Comparison of ENCODE assay signal across 20 cellular contexts in the genomic region with DNA sequence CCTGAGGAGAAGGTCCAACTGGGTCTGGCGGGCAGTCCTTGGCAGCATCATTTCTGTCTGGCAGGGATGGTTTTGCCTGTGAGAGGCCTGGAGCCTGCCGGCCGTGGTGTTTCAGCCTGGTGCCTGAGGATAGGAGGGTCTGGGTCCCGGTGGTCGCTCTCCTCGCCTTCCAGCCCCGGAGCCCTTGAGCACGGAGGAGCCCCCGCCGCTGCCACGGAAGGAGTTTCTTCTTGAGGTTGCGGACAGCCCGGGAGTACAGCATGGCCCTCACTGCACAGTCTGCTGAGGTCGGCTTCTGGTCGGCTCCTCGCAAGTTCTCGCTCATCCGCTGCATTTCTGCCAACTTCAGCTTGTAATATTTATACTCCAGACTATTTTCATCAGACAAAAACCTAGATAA. TPM values are rescaled to one million over a fixed set of nuclear protein-coding genes. Genes with fewer than 3 reads are reported as not detected.
DNase-seq lines count a peak whose midpoint lies in the region; ATAC-seq, FAIRE-seq and TF ChIP-seq lines count a peak whose summit lies in the region.
"Had no signal": no experiment of that assay in that cellular context is flagged by ENCODE, and none has a peak within 500 bp of the region (broad histone marks: within the 10 kb centered on the region; RNA-seq: fewer than 3 reads in every experiment).

No MANE protein-coding gene starts in this region.

- TF ChIP-seq CTCF in HepG2 (CRISPR knock-in tag; IDR thresholded peaks at IDR 0.05) (no peak), right lobe of liver (IDR thresholded peaks at IDR 0.05) (no peak), RWPE1 (conservative IDR thresholded peaks at IDR 0.05; ENCODE audit: low read depth) (no peak), K562 (IDR thresholded peaks at IDR 0.05 in 2 of 3, conservative IDR thresholded peaks at IDR 0.05 in 1 of 3; ENCODE audit: insufficient read depth in 2 of 3, low read depth in 1 of 3, low read length in 3 of 3) (no peak)

- peak overlapping the region; percentile 78 to 90 (median 86) for H3K27ac Mint-ChIP-seq in immature natural killer cell
- H3K27ac Mint-ChIP-seq: CD4-positive, alpha-beta memory T cell had no signal

- no peak overlapping the region for H3K27ac ChIP-seq in HepG2 (ENCODE audit: extremely low read length, insufficient read depth, low read length)
- no peak overlapping the region for H3K27ac ChIP-seq in right lobe of liver
- peak overlapping the region; percentile 54 for H3K27ac ChIP-seq in RWPE1
- no peak overlapping the region for H3K27ac ChIP-seq in K562 (ENCODE audit: extremely low read depth, low read depth, low read length)

- H4K20me1 ChIP-seq in HepG2 (ENCODE audit: insufficient read depth, low read length), result no peaks in the 10 kb centered on the region
- H4K20me1 ChIP-seq in K562 (replicated peaks; ENCODE audit: control insufficient read depth, insufficient read depth, low read length), result peaks cover 3% of the 10 kb centered on the region; the same call in 1 of the 2 replicates

- H3K9me3 ChIP-seq in HepG2 (ENCODE audit: low read length) (no peaks in the 10 kb centered on the region), right lobe of liver (no peaks in the 10 kb centered on the region), K562 (replicated peaks; ENCODE audit: control insufficient read depth, insufficient read depth, low read depth, low read length) (no peaks in the 10 kb centered on the region)
- H3K9me3 ChIP-seq: HAP-1 had no signal

- H3K4me2 ChIP-seq in HepG2 (ENCODE audit: low read depth, low read length), result no peak overlapping the region
- no peak overlapping the region for H3K4me2 ChIP-seq in K562 (ENCODE audit: insufficient read depth, low read length)

- in situ Hi-C loops in HepG2 (cut with HindIII; ENCODE audit: extremely low pct_ligation_motif_present, low pct_unique_long_range_greater_than_20kb), result no loop called here
- in situ Hi-C loops in K562 (cut with MboI), result no loop called here

- H3K36me3 Mint-ChIP-seq in immature natural killer cell, result peaks cover 12 to 55% (median 33%) of the 10 kb centered on the region in 3 donors

- DNase-seq in HepG2 (ENCODE audit: low spot score) (no peak), right lobe of liver (no peak), RWPE1 (ENCODE audit: low spot score) (no peak), K562 (ENCODE audit: extremely low read depth in 1 of 4, low spot score in 3 of 4) (no peak), immature natural killer cell (no peak), mucosa of gallbladder (ENCODE audit: low spot score) (no peak)
- DNase-seq: C1 segment of cervical spinal cord; Calu3; CD4-positive, alpha-beta memory T cell; COR-L47; DMS53; DMS79 treated with DMSO at 0.1 percent for 48 hours; GF-D8; GOT3; HFFc6 had no signal

- TF ChIP-seq RAD21 in HepG2 (CRISPR knock-in tag; IDR thresholded peaks at IDR 0.05) (no peak), K562 (CRISPR knock-in tag; conservative IDR thresholded peaks at IDR 0.05 in 1 of 2, IDR thresholded peaks at IDR 0.05 in 1 of 2) (no peak)

- peaks cover 0 to 5% (median 5%) of the 10 kb centered on the region in 3 donors for H3K27me3 Mint-ChIP-seq in immature natural killer cell (ENCODE audit: low read depth in 3 of 3)
- H3K27me3 Mint-ChIP-seq: CD4-positive, alpha-beta memory T cell had no signal

- H3K9me3 Mint-ChIP-seq in immature natural killer cell, result no peaks in the 10 kb centered on the region
- H3K9me3 Mint-ChIP-seq: CD4-positive, alpha-beta memory T cell; HFFc6 had no signal

- ATAC-seq in HepG2 (no peak), right lobe of liver (no peak), K562 (no peak), HG03045 (IDR thresholded peaks at IDR 0.05; ENCODE audit: unreplicated experiment) (no peak)

- intact Hi-C loops in HepG2 (cut with micrococcal nuclease; ENCODE audit: unreplicated experiment) (no loop called here), right lobe of liver (cut with DNase I) (no loop called here), K562 (cut with micrococcal nuclease) (no loop called here)

- H3K79me2 ChIP-seq in HepG2 (ENCODE audit: insufficient read depth, low read length) (no peaks in the 10 kb centered on the region), K562 (ENCODE audit: control insufficient read depth, insufficient read depth, low read length) (0 out of 3 replicates have a peak, but pooled peaks cover 4% of the 10 kb centered on the region)

- POLR2A ChIA-PET in HepG2 (lab: Yijun Ruan, JAX) (no interaction called here), RWPE1 (lab: Yijun Ruan, JAX; ENCODE audit: low non-redundant PET) (no interaction called here), K562 (lab: Yijun Ruan, JAX) (interaction anchor here (0.6 to 1.5 kb wide), 4 partner anchors 9 to 134 kb away, joined by 3 to 4 read pairs (median 3); no protein-coding TSS in a partner anchor)

- WGBS in HepG2 (ENCODE audit: low lambda C conversion rate), result 95% methylated on average over 12 of the region's 18 CpGs
- WGBS in right lobe of liver (ENCODE audit: insufficient coverage, low coverage, low lambda C conversion rate, missing lambda C conversion rate), result 91% methylated on average over 4 of the region's 18 CpGs
- WGBS in K562 (ENCODE audit: insufficient coverage, low coverage, missing lambda C conversion rate), result 96% methylated on average over 14 of the region's 18 CpGs

- CTCF ChIA-PET in HepG2 (lab: Yijun Ruan, JAX; ENCODE audit: low intra/inter-chr PET ratio, low total read pairs) (no interaction called here), RWPE1 (lab: Yijun Ruan, JAX) (no interaction called here), K562 (lab: Yijun Ruan, JAX; ENCODE audit: low intra/inter-chr PET ratio) (no interaction called here)

- H3K27me3 ChIP-seq in HepG2 (ENCODE audit: control insufficient read depth in 1 of 2, insufficient read depth in 2 of 2, low read length in 2 of 2), result no peaks in the 10 kb centered on the region
- H3K27me3 ChIP-seq in right lobe of liver, result no peaks in the 10 kb centered on the region
- H3K27me3 ChIP-seq in K562 (ENCODE audit: control insufficient read depth in 2 of 2, insufficient read depth in 2 of 2, low read length in 2 of 2), result no peaks in the 10 kb centered on the region

- BruUV-seq in HepG2 (replicated peaks; lab: Mats Ljungman, UMichigan), result no TSS peak
- BruUV-seq in K562 (replicated peaks; lab: Mats Ljungman, UMichigan), result no TSS peak

- H3K4me1 ChIP-seq in HepG2 (ENCODE audit: insufficient read depth, low read length) (no peaks in the 10 kb centered on the region), right lobe of liver (no peaks in the 10 kb centered on the region), K562 (replicated peaks in 1 of 2; ENCODE audit: control insufficient read depth in 2 of 2, insufficient read depth in 2 of 2, low read length in 2 of 2) (no peaks in the 10 kb centered on the region)
- H3K4me1 ChIP-seq: HAP-1 had no signal

- no peak overlapping the region for H3K4me3 Mint-ChIP-seq in immature natural killer cell
- H3K4me3 Mint-ChIP-seq: CD4-positive, alpha-beta memory T cell; HFFc6 had no signal

- peaks cover 4% of the 10 kb centered on the region for H3K9me1 ChIP-seq in K562 (ENCODE audit: control insufficient read depth, insufficient read depth, low read length)

- no peak for TF ChIP-seq EP300 in HepG2 (IDR thresholded peaks at IDR 0.05; ENCODE audit: low read depth in 2 of 2, low read length in 2 of 2)
- no peak for TF ChIP-seq EP300 in HepG2 (CRISPR knock-in tag; IDR thresholded peaks at IDR 0.05; ENCODE audit: borderline replicate concordance)
- no peak for TF ChIP-seq EP300 in K562 (IDR thresholded peaks at IDR 0.05; ENCODE audit: low read length)

- peaks cover 18 to 32% of the 10 kb centered on the region in 2 donors for H3K4me1 Mint-ChIP-seq in immature natural killer cell

- H3K36me3 ChIP-seq in HepG2 (replicated peaks in 1 of 2; ENCODE audit: control insufficient read depth in 1 of 2, insufficient read depth in 2 of 2, low read length in 2 of 2), result peaks cover 29 to 82% of the 10 kb centered on the region in 2 experiments
- H3K36me3 ChIP-seq in right lobe of liver, result peaks cover 0 to 66% (median 33%) of the 10 kb centered on the region in 4 donors
- peaks cover 94% of the 10 kb centered on the region for H3K36me3 ChIP-seq in K562 (ENCODE audit: control insufficient read depth, insufficient read depth, low read length)

- H2AFZ ChIP-seq in HepG2 (ENCODE audit: low read length) (no peak overlapping the region), K562 (ENCODE audit: low read depth, low read length) (no peak overlapping the region)

- H3K9ac ChIP-seq in HepG2 (ENCODE audit: insufficient read depth, low read depth, low read length), result no peak overlapping the region
- no peak overlapping the region for H3K9ac ChIP-seq in K562 (ENCODE audit: insufficient read depth in 1 of 2, low read depth in 2 of 2, low read length in 2 of 2)

- no peak overlapping the region for H3K4me3 ChIP-seq in HepG2 (replicated peaks in 1 of 3; ENCODE audit: insufficient read depth in 1 of 3, low read depth in 2 of 3, low read length in 3 of 3)
- H3K4me3 ChIP-seq in right lobe of liver, result no peak overlapping the region
- no peak overlapping the region for H3K4me3 ChIP-seq in K562
- H3K4me3 ChIP-seq: HAP-1 had no signal

- TF ChIP-seq POLR2A in HepG2 (IDR thresholded peaks at IDR 0.05; ENCODE audit: insufficient read depth in 1 of 2, low read depth in 2 of 2, low read length in 2 of 2) (no peak), right lobe of liver (IDR thresholded peaks at IDR 0.05) (no peak), K562 (conservative IDR thresholded peaks at IDR 0.05) (no peak)

- FAIRE-seq in HepG2 (lab: Jason Lieb, UNC) (no peak), K562 (lab: Jason Lieb, UNC) (no peak)
- FAIRE-seq: GM12891, GM18507, H54 had no signal

RNA-seq across cellular contexts. Expression of gene SUGP2, which starts 23.4 kb away (rescaled TPM):
- total RNA-seq in HepG2 (2016; rRNA removed; fragmentation: Illumina TruSeq; extraction: Trizol), result 32.3 and 40.6 TPM in 2 replicates
- 8.1 and 8.7 TPM in 2 replicates for total RNA-seq in HepG2 (2016; cell fraction: cytosol; rRNA removed; fragmentation: Illumina TruSeq; extraction: Trizol; ENCODE audit: low read depth)
- total RNA-seq in HepG2 (2016; cell fraction: insoluble cytoplasmic fraction; rRNA removed; fragmentation: Illumina TruSeq; extraction: Trizol), result 29.8 and 39.5 TPM in 2 replicates
- total RNA-seq in HepG2 (2016; cell fraction: membrane; rRNA removed; fragmentation: Illumina TruSeq; extraction: Trizol), result 16.1 and 16.4 TPM in 2 replicates
- 43.7 and 52.4 TPM in 2 replicates for total RNA-seq in HepG2 (2016; cell fraction: nucleus; rRNA removed; fragmentation: Illumina TruSeq; extraction: Trizol)
- polyA plus RNA-seq in HepG2 (2011; rRNA removed), result 57.7 and 63.4 TPM in 2 replicates
- 18.7 and 22.9 TPM in 2 replicates for polyA plus RNA-seq in HepG2 (2011; cell fraction: cytosol; rRNA removed)
- polyA plus RNA-seq in HepG2 (2011; cell fraction: nucleus; rRNA removed), result 189 and 204 TPM in 2 replicates
- polyA plus RNA-seq in HepG2 (2012), result 38.0 and 52.7 TPM in 2 replicates
- 3.7 and 4.4 TPM in 2 replicates for polyA plus RNA-seq in HepG2 (2016; cell fraction: cytosol; fragmentation: Illumina TruSeq; extraction: Trizol; ENCODE audit: low read depth)
- 29.6 and 32.8 TPM in 2 replicates for polyA plus RNA-seq in HepG2 (2016; cell fraction: insoluble cytoplasmic fraction; fragmentation: Illumina TruSeq; extraction: Trizol; ENCODE audit: low read depth)
- 7.8 and 9.8 TPM in 2 replicates for polyA plus RNA-seq in HepG2 (2016; cell fraction: membrane; fragmentation: Illumina TruSeq; extraction: Trizol; ENCODE audit: low read depth)
- 163 and 186 TPM in 2 replicates for polyA plus RNA-seq in HepG2 (2016; cell fraction: nucleus; fragmentation: Illumina TruSeq; extraction: Trizol; ENCODE audit: insufficient read depth, low read depth)
- 19.2 and 29.3 TPM in 2 replicates for polyA minus RNA-seq in HepG2 (2011; rRNA and poly(A)+ RNA removed; ENCODE audit: low replicate concordance)
- polyA minus RNA-seq in HepG2 (2011; cell fraction: cytosol; rRNA and poly(A)+ RNA removed), result 10.2 and 13.3 TPM in 2 replicates
- 62.1 and 68.9 TPM in 2 replicates for polyA minus RNA-seq in HepG2 (2011; cell fraction: nucleus; rRNA and poly(A)+ RNA removed)
- 10 to 100 TPM; 17.4 to 36.4 (median 30.0) TPM for total RNA-seq in right lobe of liver
- total RNA-seq in K562 (2011; cell fraction: chromatin; rRNA removed; ENCODE audit: low replicate concordance), result 383 and 414 TPM in 2 replicates
- 210 and 215 TPM in 2 replicates for total RNA-seq in K562 (2011; cell fraction: nucleolus; rRNA removed)
- total RNA-seq in K562 (2011; cell fraction: nucleoplasm; rRNA removed), result 214 and 219 TPM in 2 replicates
- total RNA-seq in K562 (2014; rRNA removed), result 50.6 and 61.7 TPM in 2 replicates
- 63.1 and 70.8 TPM in 2 replicates for total RNA-seq in K562 (2014; rRNA removed; fragmentation: Illumina TruSeq; extraction: Trizol)
- total RNA-seq in K562 (2015; rRNA removed; fragmentation: Illumina TruSeq; extraction: Trizol), result 60.5 and 61.8 TPM in 2 replicates
- total RNA-seq in K562 (2021), result 96.4 and 97.5 TPM in 2 replicates
- 101 and 135 TPM in 2 replicates for polyA plus RNA-seq in K562 (2011; rRNA removed)
- 49.7 and 83.6 TPM in 2 replicates for polyA plus RNA-seq in K562 (2011; cell fraction: cytosol; rRNA removed)
- 318 and 368 TPM in 2 replicates for polyA plus RNA-seq in K562 (2011; cell fraction: nucleus; rRNA removed)
- 73.8 and 103 TPM in 2 replicates for polyA plus RNA-seq in K562 (2012)
- 82.8 and 89.9 TPM in 2 replicates for polyA plus RNA-seq in K562 (2014; fragmentation: Illumina TruSeq; extraction: Trizol)
- 10 to 100 TPM; 13.1 to 22.6 TPM for polyA plus RNA-seq in K562 (2014; fragmentation: Nextera tagmentation; extraction: Ambion mirVana)
- 93.0 and 120 TPM in 2 replicates for polyA plus RNA-seq in K562 (2014; rRNA removed)
- 58.5 and 77.2 TPM in 2 replicates for polyA minus RNA-seq in K562 (2011; rRNA and poly(A)+ RNA removed)
- 32.1 and 32.5 TPM in 2 replicates for polyA minus RNA-seq in K562 (2011; cell fraction: cytosol; rRNA and poly(A)+ RNA removed)
- 80.9 and 135 TPM in 2 replicates for polyA minus RNA-seq in K562 (2011; cell fraction: nucleus; rRNA and poly(A)+ RNA removed)
- 10 to 100 TPM in 1 of 3 donors, 1 to 10 TPM in 2; 7.4 to 19.4 (median 7.9) TPM for polyA plus RNA-seq in immature natural killer cell
- total RNA-seq in mucosa of gallbladder, result 69.8 TPM

RNA-seq across cellular contexts. Expression of gene ARMC6, which starts 23.5 kb away (rescaled TPM):
- total RNA-seq in HepG2 (2016; rRNA removed; fragmentation: Illumina TruSeq; extraction: Trizol) (36.8 and 42.7 TPM in 2 replicates), right lobe of liver (10 to 100 TPM; 19.3 to 64.8 (median 41.4) TPM), K562 (2014; rRNA removed) (93.4 and 116 TPM in 2 replicates), K562 (2014; rRNA removed; fragmentation: Illumina TruSeq; extraction: Trizol) (25.9 and 40.9 TPM in 2 replicates), K562 (2015; rRNA removed; fragmentation: Illumina TruSeq; extraction: Trizol) (62.3 and 63.9 TPM in 2 replicates), K562 (2021) (69.2 and 73.4 TPM in 2 replicates), mucosa of gallbladder (19.5 TPM)
- 11.2 and 13.0 TPM in 2 replicates for total RNA-seq in HepG2 (2016; cell fraction: cytosol; rRNA removed; fragmentation: Illumina TruSeq; extraction: Trizol; ENCODE audit: low read depth)
- 37.7 and 38.3 TPM in 2 replicates for total RNA-seq in HepG2 (2016; cell fraction: insoluble cytoplasmic fraction; rRNA removed; fragmentation: Illumina TruSeq; extraction: Trizol)
- 20.4 and 23.6 TPM in 2 replicates for total RNA-seq in HepG2 (2016; cell fraction: membrane; rRNA removed; fragmentation: Illumina TruSeq; extraction: Trizol)
- total RNA-seq in HepG2 (2016; cell fraction: nucleus; rRNA removed; fragmentation: Illumina TruSeq; extraction: Trizol), result 17.5 and 23.9 TPM in 2 replicates
- polyA plus RNA-seq in HepG2 (2011; rRNA removed) (16.2 and 24.6 TPM in 2 replicates), K562 (2011; rRNA removed) (38.1 and 47.1 TPM in 2 replicates), K562 (2014; fragmentation: Illumina TruSeq; extraction: Trizol) (63.6 and 75.5 TPM in 2 replicates), K562 (2014; fragmentation: Nextera tagmentation; extraction: Ambion mirVana) (1 to 10 TPM; 2.1 to 5.4 TPM), K562 (2014; rRNA removed) (65.4 and 76.3 TPM in 2 replicates), immature natural killer cell (10 to 100 TPM; 45.8 to 58.4 (median 49.9) TPM)
- polyA plus RNA-seq in HepG2 (2011; cell fraction: cytosol; rRNA removed), result 16.9 and 25.0 TPM in 2 replicates
- polyA plus RNA-seq in HepG2 (2011; cell fraction: nucleus; rRNA removed), result 44.8 and 46.0 TPM in 2 replicates
- polyA plus RNA-seq in HepG2 (2012), result 14.8 and 16.9 TPM in 2 replicates
- 10.0 and 10.8 TPM in 2 replicates for polyA plus RNA-seq in HepG2 (2016; cell fraction: cytosol; fragmentation: Illumina TruSeq; extraction: Trizol; ENCODE audit: low read depth)
- 33.4 and 39.5 TPM in 2 replicates for polyA plus RNA-seq in HepG2 (2016; cell fraction: insoluble cytoplasmic fraction; fragmentation: Illumina TruSeq; extraction: Trizol; ENCODE audit: low read depth)
- polyA plus RNA-seq in HepG2 (2016; cell fraction: membrane; fragmentation: Illumina TruSeq; extraction: Trizol; ENCODE audit: low read depth), result 14.7 and 16.1 TPM in 2 replicates
- polyA plus RNA-seq in HepG2 (2016; cell fraction: nucleus; fragmentation: Illumina TruSeq; extraction: Trizol; ENCODE audit: insufficient read depth, low read depth), result 37.5 and 39.9 TPM in 2 replicates
- polyA minus RNA-seq in HepG2 (2011; rRNA and poly(A)+ RNA removed; ENCODE audit: low replicate concordance), result 71.3 and 80.9 TPM in 2 replicates
- polyA minus RNA-seq in HepG2 (2011; cell fraction: cytosol; rRNA and poly(A)+ RNA removed), result 18.4 and 19.4 TPM in 2 replicates
- polyA minus RNA-seq in HepG2 (2011; cell fraction: nucleus; rRNA and poly(A)+ RNA removed), result 14.0 and 15.2 TPM in 2 replicates
- 30.4 and 88.7 TPM in 2 replicates for total RNA-seq in K562 (2011; cell fraction: chromatin; rRNA removed; ENCODE audit: low replicate concordance)
- 63.9 and 75.1 TPM in 2 replicates for total RNA-seq in K562 (2011; cell fraction: nucleolus; rRNA removed)
- 40.5 and 41.2 TPM in 2 replicates for total RNA-seq in K562 (2011; cell fraction: nucleoplasm; rRNA removed)
- polyA plus RNA-seq in K562 (2011; cell fraction: cytosol; rRNA removed), result 48.2 and 88.3 TPM in 2 replicates
- polyA plus RNA-seq in K562 (2011; cell fraction: nucleus; rRNA removed), result 48.6 and 65.2 TPM in 2 replicates
- 53.4 and 54.5 TPM in 2 replicates for polyA plus RNA-seq in K562 (2012)
- polyA minus RNA-seq in K562 (2011; rRNA and poly(A)+ RNA removed), result 23.4 and 39.5 TPM in 2 replicates
- 50.9 and 61.3 TPM in 2 replicates for polyA minus RNA-seq in K562 (2011; cell fraction: cytosol; rRNA and poly(A)+ RNA removed)
- 25.5 and 25.7 TPM in 2 replicates for polyA minus RNA-seq in K562 (2011; cell fraction: nucleus; rRNA and poly(A)+ RNA removed)

RNA-seq across cellular contexts. Expression of gene SLC25A42, which starts 53.8 kb away (rescaled TPM):
- total RNA-seq in HepG2 (2016; rRNA removed; fragmentation: Illumina TruSeq; extraction: Trizol) (13.5 and 18.3 TPM in 2 replicates), right lobe of liver (10 to 100 TPM; 20.7 to 80.7 (median 69.7) TPM), K562 (2014; rRNA removed) (14.1 and 15.1 TPM in 2 replicates), K562 (2014; rRNA removed; fragmentation: Illumina TruSeq; extraction: Trizol) (7.9 and 10.5 TPM in 2 replicates), K562 (2015; rRNA removed; fragmentation: Illumina TruSeq; extraction: Trizol) (8.7 and 9.9 TPM in 2 replicates), K562 (2021) (30.2 and 32.2 TPM in 2 replicates), mucosa of gallbladder (10.5 TPM)
- total RNA-seq in HepG2 (2016; cell fraction: cytosol; rRNA removed; fragmentation: Illumina TruSeq; extraction: Trizol; ENCODE audit: low read depth), result 7.8 and 11.9 TPM in 2 replicates
- 11.8 and 19.3 TPM in 2 replicates for total RNA-seq in HepG2 (2016; cell fraction: insoluble cytoplasmic fraction; rRNA removed; fragmentation: Illumina TruSeq; extraction: Trizol)
- total RNA-seq in HepG2 (2016; cell fraction: membrane; rRNA removed; fragmentation: Illumina TruSeq; extraction: Trizol), result 17.0 and 18.4 TPM in 2 replicates
- total RNA-seq in HepG2 (2016; cell fraction: nucleus; rRNA removed; fragmentation: Illumina TruSeq; extraction: Trizol), result 11.9 and 13.2 TPM in 2 replicates
- polyA plus RNA-seq in HepG2 (2011; rRNA removed) (12.8 and 13.0 TPM in 2 replicates), K562 (2011; rRNA removed) (17.0 and 19.4 TPM in 2 replicates), K562 (2014; fragmentation: Illumina TruSeq; extraction: Trizol) (16.4 and 23.3 TPM in 2 replicates), K562 (2014; fragmentation: Nextera tagmentation; extraction: Ambion mirVana) (1 to 10 TPM in 1 of 2 experiments, under 1 TPM in 1; 0.59 to 2.0 TPM), K562 (2014; rRNA removed) (24.7 and 25.5 TPM in 2 replicates), immature natural killer cell (10 to 100 TPM; 10.4 to 24.8 (median 12.9) TPM)
- polyA plus RNA-seq in HepG2 (2011; cell fraction: cytosol; rRNA removed), result 9.1 and 13.2 TPM in 2 replicates
- polyA plus RNA-seq in HepG2 (2011; cell fraction: nucleus; rRNA removed), result 30.2 and 33.7 TPM in 2 replicates
- polyA plus RNA-seq in HepG2 (2012), result 8.4 and 11.8 TPM in 2 replicates
- 6.8 and 7.9 TPM in 2 replicates for polyA plus RNA-seq in HepG2 (2016; cell fraction: cytosol; fragmentation: Illumina TruSeq; extraction: Trizol; ENCODE audit: low read depth)
- polyA plus RNA-seq in HepG2 (2016; cell fraction: insoluble cytoplasmic fraction; fragmentation: Illumina TruSeq; extraction: Trizol; ENCODE audit: low read depth), result 13.4 and 18.3 TPM in 2 replicates
- polyA plus RNA-seq in HepG2 (2016; cell fraction: membrane; fragmentation: Illumina TruSeq; extraction: Trizol; ENCODE audit: low read depth), result 10.4 and 12.8 TPM in 2 replicates
- polyA plus RNA-seq in HepG2 (2016; cell fraction: nucleus; fragmentation: Illumina TruSeq; extraction: Trizol; ENCODE audit: insufficient read depth, low read depth), result 30.3 and 30.4 TPM in 2 replicates
- 2.5 and 24.9 TPM in 2 replicates for polyA minus RNA-seq in HepG2 (2011; rRNA and poly(A)+ RNA removed; ENCODE audit: low replicate concordance)
- polyA minus RNA-seq in HepG2 (2011; cell fraction: cytosol; rRNA and poly(A)+ RNA removed), result 5.7 and 5.9 TPM in 2 replicates
- polyA minus RNA-seq in HepG2 (2011; cell fraction: nucleus; rRNA and poly(A)+ RNA removed), result 7.7 and 8.0 TPM in 2 replicates
- total RNA-seq in K562 (2011; cell fraction: chromatin; rRNA removed; ENCODE audit: low replicate concordance), result 32.0 and 85.4 TPM in 2 replicates
- total RNA-seq in K562 (2011; cell fraction: nucleolus; rRNA removed), result 50.1 and 57.7 TPM in 2 replicates
- 45.2 and 57.4 TPM in 2 replicates for total RNA-seq in K562 (2011; cell fraction: nucleoplasm; rRNA removed)
- polyA plus RNA-seq in K562 (2011; cell fraction: cytosol; rRNA removed), result 21.5 and 36.4 TPM in 2 replicates
- polyA plus RNA-seq in K562 (2011; cell fraction: nucleus; rRNA removed), result 66.0 and 91.7 TPM in 2 replicates
- polyA plus RNA-seq in K562 (2012), result 17.8 and 23.7 TPM in 2 replicates
- 6.5 and 10.2 TPM in 2 replicates for polyA minus RNA-seq in K562 (2011; rRNA and poly(A)+ RNA removed)
- 11.4 and 14.1 TPM in 2 replicates for polyA minus RNA-seq in K562 (2011; cell fraction: cytosol; rRNA and poly(A)+ RNA removed)
- polyA minus RNA-seq in K562 (2011; cell fraction: nucleus; rRNA and poly(A)+ RNA removed), result 13.1 and 13.3 TPM in 2 replicates

Comparison
In these comparisons a context has a peak if more than half of its experiments do, and no peak if none do; other contexts are left out.
1. Of the 241 proteins assayed by ChIP-seq in both HepG2 and K562: peak only in HepG2: none; only in K562: POLR2G; in both: none; in neither: 240.